In genomic region chr16:82651921-82652601, GRCh38 we compare ENCODE assay signal across 8 cellular contexts. TPM values are rescaled to one million over a fixed set of nuclear protein-coding genes. Genes with fewer than 3 reads are reported as not detected.
DNase-seq lines count a peak whose midpoint lies in the region; ATAC-seq and TF ChIP-seq lines count a peak whose summit lies in the region.

No MANE protein-coding gene starts in this region.

- H3K27me3 ChIP-seq in MG63 (no peaks in the 10 kb centered on the region), gastroesophageal sphincter (no peaks in the 10 kb centered on the region)

- DNase-seq in activated T-cell treated with anti-CD3 and anti-CD28 coated beads, Interleukin-2, amount 50 U/mL, for 72 hours, result peak; percentile 26 to 32
- DNase-seq in activated T-cell treated with anti-CD3 and anti-CD28 coated beads for 4 hours (no peak), RPMI8226 (peak; percentile 16), MG63 (no peak)
- no peak for DNase-seq in stimulated activated effector memory CD8-positive, alpha-beta T cell treated with anti-CD3 and anti-CD28 coated beads, Interleukin-12 subunit alpha, Interleukin-12 subunit beta, amount 100 ng/mL, for 72 hours (ENCODE audit: low spot score in 2 of 2)
- DNase-seq in stimulated activated CD4-positive, alpha-beta T cell treated with anti-CD3 and anti-CD28 coated beads, Interleukin-4, amount 100 ng/mL, for 4 hours, result no peak

- no peak for TF ChIP-seq POLR2A in gastroesophageal sphincter (IDR thresholded peaks at IDR 0.05)

- peaks cover 0 to 7% (median 6%) of the 10 kb centered on the region in 3 donors for H3K4me1 ChIP-seq in gastroesophageal sphincter

- H3K4me3 ChIP-seq in MG63 (no peak overlapping the region), gastroesophageal sphincter (no peak overlapping the region)

- peak overlapping the region; percentile 60 to 77 for H3K4me3 Mint-ChIP-seq in activated T-cell treated with anti-CD3 and anti-CD28 coated beads, Interleukin-2, amount 50 U/mL, for 72 hours
- H3K4me3 Mint-ChIP-seq in stimulated activated effector memory CD8-positive, alpha-beta T cell treated with anti-CD3 and anti-CD28 coated beads, Interleukin-12 subunit alpha, Interleukin-12 subunit beta, amount 100 ng/mL, for 72 hours, result peak overlapping the region; percentile 61

- H3K36me3 Mint-ChIP-seq in activated T-cell treated with anti-CD3 and anti-CD28 coated beads, Interleukin-2, amount 50 U/mL, for 72 hours (ENCODE audit: insufficient read depth in 2 of 2), result no peaks in the 10 kb centered on the region
- peaks cover 15% of the 10 kb centered on the region for H3K36me3 Mint-ChIP-seq in stimulated activated effector memory CD8-positive, alpha-beta T cell treated with anti-CD3 and anti-CD28 coated beads, Interleukin-12 subunit alpha, Interleukin-12 subunit beta, amount 100 ng/mL, for 72 hours

- H3K27ac ChIP-seq in gastroesophageal sphincter, result no peak overlapping the region

- H3K9me3 ChIP-seq in MG63 (no peaks in the 10 kb centered on the region), gastroesophageal sphincter (no peaks in the 10 kb centered on the region)

- peak; percentile 12 to 22 for ATAC-seq in activated T-cell treated with anti-CD3 and anti-CD28 coated beads, Interleukin-2, amount 50 U/mL, for 72 hours (replicated peaks in 1 of 2)
- peak; percentile 66 for ATAC-seq in HG02973 (IDR thresholded peaks at IDR 0.05; ENCODE audit: unreplicated experiment)
- no peak for ATAC-seq in stimulated activated effector memory CD8-positive, alpha-beta T cell treated with anti-CD3 and anti-CD28 coated beads, Interleukin-12 subunit alpha, Interleukin-12 subunit beta, amount 100 ng/mL, for 72 hours
- ATAC-seq in gastroesophageal sphincter, result no peak

- peaks cover 80% of the 10 kb centered on the region for H3K4me1 Mint-ChIP-seq in activated T-cell treated with anti-CD3 and anti-CD28 coated beads, Interleukin-2, amount 50 U/mL, for 72 hours (ENCODE audit: low read depth)
- H3K4me1 Mint-ChIP-seq in stimulated activated effector memory CD8-positive, alpha-beta T cell treated with anti-CD3 and anti-CD28 coated beads, Interleukin-12 subunit alpha, Interleukin-12 subunit beta, amount 100 ng/mL, for 72 hours, result peaks cover 83% of the 10 kb centered on the region

- TF ChIP-seq CTCF in gastroesophageal sphincter (IDR thresholded peaks at IDR 0.05), result no peak

- 59 to 60% methylated on average over 5 to 7 of the region's 7 CpGs for WGBS in gastroesophageal sphincter (ENCODE audit: low coverage in 1 of 2), 2 donors

- H3K36me3 ChIP-seq in MG63 (no peaks in the 10 kb centered on the region), gastroesophageal sphincter (no peaks in the 10 kb centered on the region)

- peaks cover 0 to 9% of the 10 kb centered on the region in 2 donors for H3K9me3 Mint-ChIP-seq in activated T-cell treated with anti-CD3 and anti-CD28 coated beads, Interleukin-2, amount 50 U/mL, for 72 hours
- H3K9me3 Mint-ChIP-seq in stimulated activated effector memory CD8-positive, alpha-beta T cell treated with anti-CD3 and anti-CD28 coated beads, Interleukin-12 subunit alpha, Interleukin-12 subunit beta, amount 100 ng/mL, for 72 hours, result no peaks in the 10 kb centered on the region

- peaks cover 9% of the 10 kb centered on the region for H3K27me3 Mint-ChIP-seq in activated T-cell treated with anti-CD3 and anti-CD28 coated beads, Interleukin-2, amount 50 U/mL, for 72 hours (ENCODE audit: low read depth)

- peak overlapping the region; percentile 84 for H3K27ac Mint-ChIP-seq in activated T-cell treated with anti-CD3 and anti-CD28 coated beads, Interleukin-2, amount 50 U/mL, for 72 hours
- H3K27ac Mint-ChIP-seq in stimulated activated effector memory CD8-positive, alpha-beta T cell treated with anti-CD3 and anti-CD28 coated beads, Interleukin-12 subunit alpha, Interleukin-12 subunit beta, amount 100 ng/mL, for 72 hours, result peak overlapping the region; percentile 92

- no peak for TF ChIP-seq EP300 in gastroesophageal sphincter (IDR thresholded peaks at IDR 0.05)

RNA-seq across cellular contexts. Expression of gene CDH13, which starts 25.3 kb away (rescaled TPM):
- total RNA-seq in activated T-cell treated with anti-CD3 and anti-CD28 coated beads, Interleukin-2, amount 50 U/mL, for 72 hours, result not detected
- 0.89 TPM in 1 of 2 replicates, not detected in the other for total RNA-seq in MG63 (2014; rRNA removed; shearing (Covaris generic); ENCODE audit: low replicate concordance)
- 10 to 100 TPM in 2 of 4 donors, 1 to 10 TPM in 2; 4.2 to 22.3 (median 11.4) TPM for total RNA-seq in gastroesophageal sphincter

Comparison
In these comparisons a context has a peak if more than half of its experiments do, and no peak if none do; other contexts are left out.
1. DNase-seq: peak in activated T-cell treated with anti-CD3 and anti-CD28 coated beads, Interleukin-2, amount 50 U/mL, for 72 hours (2 of 2) and RPMI8226 (single experiment); none in activated T-cell treated with anti-CD3 and anti-CD28 coated beads for 4 hours (single experiment), stimulated activated effector memory CD8-positive, alpha-beta T cell treated with anti-CD3 and anti-CD28 coated beads, Interleukin-12 subunit alpha, Interleukin-12 subunit beta, amount 100 ng/mL, for 72 hours (0 of 2), MG63 (single experiment) and stimulated activated CD4-positive, alpha-beta T cell treated with anti-CD3 and anti-CD28 coated beads, Interleukin-4, amount 100 ng/mL, for 4 hours (0 of 2).
2. ATAC-seq: peak in activated T-cell treated with anti-CD3 and anti-CD28 coated beads, Interleukin-2, amount 50 U/mL, for 72 hours (2 of 2) and HG02973 (single experiment); none in stimulated activated effector memory CD8-positive, alpha-beta T cell treated with anti-CD3 and anti-CD28 coated beads, Interleukin-12 subunit alpha, Interleukin-12 subunit beta, amount 100 ng/mL, for 72 hours (single experiment) and gastroesophageal sphincter (single experiment).